Comparison of ENCODE assay signal across 15 cellular contexts in genomic region chrX:154135458-154136229, GRCh38. TPM values are rescaled to one million over a fixed set of nuclear protein-coding genes. Genes with fewer than 3 reads are reported as not detected.
DNase-seq lines count a peak whose midpoint lies in the region; ATAC-seq, FAIRE-seq and TF ChIP-seq lines count a peak whose summit lies in the region.
"Had no signal": no experiment of that assay in that cellular context is flagged by ENCODE, and none has a peak within 500 bp of the region (broad histone marks: within the 10 kb centered on the region; RNA-seq: fewer than 3 reads in every experiment).

No MANE protein-coding gene starts in this region.

- CTCF ChIA-PET in K562 (lab: Yijun Ruan, JAX; ENCODE audit: low intra/inter-chr PET ratio), result no interaction called here

- no peaks in the 10 kb centered on the region for H3K79me2 ChIP-seq in K562 (ENCODE audit: control insufficient read depth, insufficient read depth, low read length)

- TF ChIP-seq RAD21 in K562 (CRISPR knock-in tag; conservative IDR thresholded peaks at IDR 0.05 in 1 of 2, IDR thresholded peaks at IDR 0.05 in 1 of 2), result no peak

- no peaks in the 10 kb centered on the region for H3K27me3 ChIP-seq in K562 (ENCODE audit: control insufficient read depth in 2 of 2, insufficient read depth in 2 of 2, low read length in 2 of 2)
- peaks cover 0 to 4% (median 0%) of the 10 kb centered on the region in 7 donors for H3K27me3 ChIP-seq in spleen (replicated peaks in 1 of 7)
- H3K27me3 ChIP-seq: esophagus squamous epithelium had no signal

- no peaks in the 10 kb centered on the region for H3K27me3 Mint-ChIP-seq in activated T-cell treated with anti-CD3 and anti-CD28 coated beads, Interleukin-2, amount 50 U/mL, for 4 hours (ENCODE audit: low read depth)
- peaks cover 30% of the 10 kb centered on the region for H3K27me3 Mint-ChIP-seq in activated T-cell treated with anti-CD3 and anti-CD28 coated beads, Interleukin-2, amount 50 U/mL, for 24 hours

- POLR2A ChIA-PET in K562 (lab: Yijun Ruan, JAX), result interaction anchor here (0.8 kb wide), 1 partner anchor 10 kb away, joined by 4 read pairs; no protein-coding TSS in a partner anchor

- H3K9me3 ChIP-seq in K562 (replicated peaks; ENCODE audit: control insufficient read depth, insufficient read depth, low read depth, low read length), result no peaks in the 10 kb centered on the region
- H3K9me3 ChIP-seq in spleen, result no peaks in the 10 kb centered on the region
- H3K9me3 ChIP-seq: esophagus squamous epithelium had no signal

- in situ Hi-C loops in K562 (cut with MboI), result no loop called here

- H3K4me2 ChIP-seq in K562 (ENCODE audit: insufficient read depth, low read length), result no peak overlapping the region

- TF ChIP-seq EP300 in K562 (IDR thresholded peaks at IDR 0.05; ENCODE audit: low read length), result no peak

- WGBS in K562 (ENCODE audit: insufficient coverage, low coverage, missing lambda C conversion rate), result 55% methylated on average over 6 of the region's 7 CpGs
- WGBS in spleen, 5 donors, result 53 to 71% (median 61%) methylated on average over 7 of the region's 7 CpGs

- H3K9ac ChIP-seq in K562 (ENCODE audit: insufficient read depth in 1 of 2, low read depth in 2 of 2, low read length in 2 of 2), result no peak overlapping the region

- peaks cover 0 to 8% of the 10 kb centered on the region in 2 experiments; a peak in 3 of 5 replicates for H3K4me1 ChIP-seq in K562 (replicated peaks in 1 of 2; ENCODE audit: control insufficient read depth in 2 of 2, insufficient read depth in 2 of 2, low read length in 2 of 2)
- peaks cover 0 to 23% (median 13%) of the 10 kb centered on the region in 6 donors for H3K4me1 ChIP-seq in spleen

- no peak for TF ChIP-seq CTCF in K562 (IDR thresholded peaks at IDR 0.05 in 2 of 3, conservative IDR thresholded peaks at IDR 0.05 in 1 of 3; ENCODE audit: insufficient read depth in 2 of 3, low read depth in 1 of 3, low read length in 3 of 3)
- TF ChIP-seq CTCF in spleen (IDR thresholded peaks at IDR 0.05 in 8 of 11, conservative IDR thresholded peaks at IDR 0.05 in 3 of 11), result no peak

- no peak overlapping the region for H3K27ac Mint-ChIP-seq in activated T-cell treated with anti-CD3 and anti-CD28 coated beads, Interleukin-2, amount 50 U/mL, for 24 hours
- H3K27ac Mint-ChIP-seq: H9 had no signal

- no peaks in the 10 kb centered on the region for H4K20me1 ChIP-seq in K562 (replicated peaks; ENCODE audit: control insufficient read depth, insufficient read depth, low read length)

- H3K36me3 Mint-ChIP-seq in activated T-cell treated with anti-CD3 and anti-CD28 coated beads, Interleukin-2, amount 50 U/mL, for 4 hours (ENCODE audit: insufficient read depth), result no peaks in the 10 kb centered on the region
- H3K36me3 Mint-ChIP-seq in activated T-cell treated with anti-CD3 and anti-CD28 coated beads, Interleukin-2, amount 50 U/mL, for 24 hours (ENCODE audit: low read depth), result no peaks in the 10 kb centered on the region

- H3K4me1 Mint-ChIP-seq in activated T-cell treated with anti-CD3 and anti-CD28 coated beads, Interleukin-2, amount 50 U/mL, for 4 hours (ENCODE audit: low read depth), result peaks cover 24% of the 10 kb centered on the region
- H3K4me1 Mint-ChIP-seq in activated T-cell treated with anti-CD3 and anti-CD28 coated beads, Interleukin-2, amount 50 U/mL, for 24 hours (ENCODE audit: low read depth), result peaks cover 25% of the 10 kb centered on the region

- peak; percentile 97 for FAIRE-seq in RCC 7860 (lab: Jason Lieb, UNC)
- FAIRE-seq in K562 (lab: Jason Lieb, UNC), result peak; percentile 44

- peak overlapping the region; percentile 76 for H3K4me3 Mint-ChIP-seq in activated T-cell treated with anti-CD3 and anti-CD28 coated beads, Interleukin-2, amount 50 U/mL, for 4 hours
- no peak overlapping the region for H3K4me3 Mint-ChIP-seq in activated T-cell treated with anti-CD3 and anti-CD28 coated beads, Interleukin-2, amount 50 U/mL, for 24 hours
- H3K4me3 Mint-ChIP-seq: H9 had no signal

- intact Hi-C loops in K562 (cut with micrococcal nuclease), result loop anchor here (2.0 kb wide), 1 partner anchor 43 kb away; no protein-coding TSS in a partner anchor
- intact Hi-C loops in spleen (cut with DNase I; ENCODE audit: low total_unique reads), result no loop called here

- DNase-seq in activated T-cell treated with anti-CD3 and anti-CD28 coated beads, Interleukin-2, amount 50 U/mL, for 4 hours, result no peak
- DNase-seq in activated T-cell treated with anti-CD3 and anti-CD28 coated beads, Interleukin-2, amount 50 U/mL, for 24 hours, result no peak
- DNase-seq in RCC 7860 (ENCODE audit: low spot score) (peak; percentile 80), K562 (ENCODE audit: extremely low read depth in 1 of 4, low spot score in 3 of 4) (no peak), spleen (no peak), mucosa of gallbladder (ENCODE audit: low spot score) (no peak), Kasumi-1 (lab: John Stamatoyannopoulos, UW) (no peak)
- DNase-seq: cerebellar nuclear complex, DND-41, esophagus squamous epithelium had no signal

- H3K4me3 ChIP-seq in K562, result no peak overlapping the region
- no peak overlapping the region for H3K4me3 ChIP-seq in spleen

- peak overlapping the region; percentile 88; the same call in 1 of the 2 replicates for H2AFZ ChIP-seq in K562 (ENCODE audit: low read depth, low read length)

- H3K36me3 ChIP-seq in K562 (ENCODE audit: control insufficient read depth, insufficient read depth, low read length) (no peaks in the 10 kb centered on the region), spleen (no peaks in the 10 kb centered on the region)
- H3K36me3 ChIP-seq: esophagus squamous epithelium had no signal

- no peaks in the 10 kb centered on the region for H3K9me3 Mint-ChIP-seq in activated T-cell treated with anti-CD3 and anti-CD28 coated beads, Interleukin-2, amount 50 U/mL, for 4 hours
- H3K9me3 Mint-ChIP-seq in activated T-cell treated with anti-CD3 and anti-CD28 coated beads, Interleukin-2, amount 50 U/mL, for 24 hours, result no peaks in the 10 kb centered on the region

- no peaks in the 10 kb centered on the region for H3K9me1 ChIP-seq in K562 (ENCODE audit: control insufficient read depth, insufficient read depth, low read length)

- BruUV-seq in K562 (replicated peaks; lab: Mats Ljungman, UMichigan), result no TSS peak

- peak; percentile 66 to 78 for ATAC-seq in activated T-cell treated with anti-CD3 and anti-CD28 coated beads, Interleukin-2, amount 50 U/mL, for 4 hours
- no peak for ATAC-seq in K562
- no peak for ATAC-seq in HG02938 (IDR thresholded peaks at IDR 0.05; ENCODE audit: unreplicated experiment)

- TF ChIP-seq POLR2A in K562 (conservative IDR thresholded peaks at IDR 0.05) (no peak), spleen (IDR thresholded peaks at IDR 0.05) (no peak)

- no peak overlapping the region for H3K27ac ChIP-seq in K562 (ENCODE audit: extremely low read depth, low read depth, low read length)
- peak overlapping the region in 7 of 8 donors; percentile 54 to 85 (median 80) for H3K27ac ChIP-seq in spleen

RNA-seq across cellular contexts. Expression of gene OPN1LW, which starts 8.4 kb away (rescaled TPM):
- not detected for total RNA-seq in activated T-cell treated with anti-CD3 and anti-CD28 coated beads, Interleukin-2, amount 50 U/mL, for 4 hours
- not detected in 2 replicates for total RNA-seq in K562 (2011; cell fraction: chromatin; rRNA removed; ENCODE audit: low replicate concordance)
- total RNA-seq in K562 (2011; cell fraction: nucleolus; rRNA removed), result not detected in 2 replicates
- not detected in 2 replicates for total RNA-seq in K562 (2011; cell fraction: nucleoplasm; rRNA removed)
- total RNA-seq in K562 (2014; rRNA removed), result not detected in 2 replicates
- total RNA-seq in K562 (2014; rRNA removed; fragmentation: Illumina TruSeq; extraction: Trizol), result not detected in 2 replicates
- total RNA-seq in K562 (2015; rRNA removed; fragmentation: Illumina TruSeq; extraction: Trizol), result not detected in 2 replicates
- total RNA-seq in K562 (2021), result not detected in 2 replicates
- not detected in 2 replicates for polyA plus RNA-seq in K562 (2011; rRNA removed)
- polyA plus RNA-seq in K562 (2011; cell fraction: cytosol; rRNA removed), result not detected in 2 replicates
- not detected in 2 replicates for polyA plus RNA-seq in K562 (2011; cell fraction: nucleus; rRNA removed)
- polyA plus RNA-seq in K562 (2012), result not detected in 2 replicates
- polyA plus RNA-seq in K562 (2014; fragmentation: Illumina TruSeq; extraction: Trizol), result not detected in 2 replicates
- polyA plus RNA-seq in K562 (2014; fragmentation: Nextera tagmentation; extraction: Ambion mirVana), result under 1 TPM in 1 of 2 experiments, not detected in 1; 0.04 TPM
- not detected in 2 replicates for polyA plus RNA-seq in K562 (2014; rRNA removed)
- not detected in 2 replicates for polyA minus RNA-seq in K562 (2011; rRNA and poly(A)+ RNA removed)
- not detected in 2 replicates for polyA minus RNA-seq in K562 (2011; cell fraction: cytosol; rRNA and poly(A)+ RNA removed)
- not detected in 2 replicates for polyA minus RNA-seq in K562 (2011; cell fraction: nucleus; rRNA and poly(A)+ RNA removed)
- total RNA-seq in spleen, result not detected
- not detected for polyA plus RNA-seq in spleen
- not detected for total RNA-seq in mucosa of gallbladder
- total RNA-seq: esophagus squamous epithelium, H9, right cardiac atrium, ureter had no signal
- polyA plus RNA-seq: AG04450, right cardiac atrium had no signal

RNA-seq across cellular contexts. Expression of gene MECP2, which starts 38.1 kb away (rescaled TPM):
- 10 to 100 TPM; 42.6 to 46.7 (median 45.7) TPM for total RNA-seq in activated T-cell treated with anti-CD3 and anti-CD28 coated beads, Interleukin-2, amount 50 U/mL, for 4 hours
- 194 and 293 TPM in 2 replicates for total RNA-seq in K562 (2011; cell fraction: chromatin; rRNA removed; ENCODE audit: low replicate concordance)
- total RNA-seq in K562 (2011; cell fraction: nucleolus; rRNA removed), result 88.6 and 110 TPM in 2 replicates
- 202 and 316 TPM in 2 replicates for total RNA-seq in K562 (2011; cell fraction: nucleoplasm; rRNA removed)
- 36.6 and 52.6 TPM in 2 replicates for total RNA-seq in K562 (2014; rRNA removed)
- 34.2 and 45.6 TPM in 2 replicates for total RNA-seq in K562 (2014; rRNA removed; fragmentation: Illumina TruSeq; extraction: Trizol)
- 30.0 and 32.1 TPM in 2 replicates for total RNA-seq in K562 (2015; rRNA removed; fragmentation: Illumina TruSeq; extraction: Trizol)
- 48.1 and 50.9 TPM in 2 replicates for total RNA-seq in K562 (2021)
- polyA plus RNA-seq in K562 (2011; rRNA removed), result 23.8 and 27.8 TPM in 2 replicates
- 10.0 and 12.9 TPM in 2 replicates for polyA plus RNA-seq in K562 (2011; cell fraction: cytosol; rRNA removed)
- polyA plus RNA-seq in K562 (2011; cell fraction: nucleus; rRNA removed), result 28.1 and 31.4 TPM in 2 replicates
- 21.0 and 24.8 TPM in 2 replicates for polyA plus RNA-seq in K562 (2012)
- polyA plus RNA-seq in K562 (2014; fragmentation: Illumina TruSeq; extraction: Trizol), result 30.2 and 30.5 TPM in 2 replicates
- polyA plus RNA-seq in K562 (2014; fragmentation: Nextera tagmentation; extraction: Ambion mirVana), result 1 to 10 TPM; 2.1 to 2.3 TPM
- polyA plus RNA-seq in K562 (2014; rRNA removed), result 32.7 and 33.0 TPM in 2 replicates
- polyA minus RNA-seq in K562 (2011; rRNA and poly(A)+ RNA removed), result 54.3 and 62.1 TPM in 2 replicates
- 11.3 and 19.4 TPM in 2 replicates for polyA minus RNA-seq in K562 (2011; cell fraction: cytosol; rRNA and poly(A)+ RNA removed)
- polyA minus RNA-seq in K562 (2011; cell fraction: nucleus; rRNA and poly(A)+ RNA removed), result 30.7 and 48.5 TPM in 2 replicates
- 100 to 1,000 TPM in 1 of 7 donors, 10 to 100 TPM in 6; 63.3 to 104 (median 83.5) TPM for total RNA-seq in spleen
- 10 to 100 TPM; 15.2 to 22.7 (median 17.7) TPM for polyA plus RNA-seq in spleen
- total RNA-seq in mucosa of gallbladder, result 64.9 TPM

RNA-seq across cellular contexts. Expression of gene OPN1MW, which starts 46.8 kb away (rescaled TPM):
- total RNA-seq in activated T-cell treated with anti-CD3 and anti-CD28 coated beads, Interleukin-2, amount 50 U/mL, for 4 hours, result not detected
- not detected in 2 replicates for total RNA-seq in K562 (2011; cell fraction: chromatin; rRNA removed; ENCODE audit: low replicate concordance)
- total RNA-seq in K562 (2011; cell fraction: nucleolus; rRNA removed), result not detected in 2 replicates
- total RNA-seq in K562 (2011; cell fraction: nucleoplasm; rRNA removed), result not detected in 2 replicates
- total RNA-seq in K562 (2014; rRNA removed) (not detected in 2 replicates), K562 (2014; rRNA removed; fragmentation: Illumina TruSeq; extraction: Trizol) (not detected in 2 replicates), K562 (2015; rRNA removed; fragmentation: Illumina TruSeq; extraction: Trizol) (not detected in 2 replicates), K562 (2021) (not detected in 2 replicates), spleen (not detected), mucosa of gallbladder (not detected)
- polyA plus RNA-seq in K562 (2011; rRNA removed) (not detected in 2 replicates), K562 (2014; fragmentation: Illumina TruSeq; extraction: Trizol) (not detected in 2 replicates), K562 (2014; fragmentation: Nextera tagmentation; extraction: Ambion mirVana) (not detected), K562 (2014; rRNA removed) (not detected in 2 replicates), spleen (not detected)
- polyA plus RNA-seq in K562 (2011; cell fraction: cytosol; rRNA removed), result 0.06 TPM in 1 of 2 replicates, not detected in the other
- not detected in 2 replicates for polyA plus RNA-seq in K562 (2011; cell fraction: nucleus; rRNA removed)
- polyA plus RNA-seq in K562 (2012), result 0.07 TPM in 1 of 2 replicates, not detected in the other
- polyA minus RNA-seq in K562 (2011; rRNA and poly(A)+ RNA removed), result not detected in 2 replicates
- polyA minus RNA-seq in K562 (2011; cell fraction: cytosol; rRNA and poly(A)+ RNA removed), result not detected in 2 replicates
- polyA minus RNA-seq in K562 (2011; cell fraction: nucleus; rRNA and poly(A)+ RNA removed), result not detected in 2 replicates
- total RNA-seq: esophagus squamous epithelium, H9, right cardiac atrium, ureter had no signal
- polyA plus RNA-seq: AG04450, right cardiac atrium had no signal

Comparison
In these comparisons a context has a peak if more than half of its experiments do, and no peak if none do; other contexts are left out.
1. ATAC-seq: peak in activated T-cell treated with anti-CD3 and anti-CD28 coated beads, Interleukin-2, amount 50 U/mL, for 4 hours (2 of 2); none in K562 (single experiment) and HG02938 (single experiment).